In genomic region chr5:14464661-14465060, GRCh38 we compare ENCODE assay signal across 14 cellular contexts.
DNase-seq lines count a peak whose midpoint lies in the region; FAIRE-seq and TF ChIP-seq lines count a peak whose summit lies in the region.
"Had no signal": no experiment of that assay in that cellular context is flagged by ENCODE, and none has a peak within 500 bp of the region (broad histone marks: within the 10 kb centered on the region; RNA-seq: fewer than 3 reads in every experiment).

No MANE protein-coding gene starts in this region.

- H3K27ac ChIP-seq in astrocyte (ENCODE audit: low read depth, low read length), result peak overlapping the region; percentile 43
- H3K27ac ChIP-seq: adrenal gland had no signal

- no peaks in the 10 kb centered on the region for H3K27me3 ChIP-seq in astrocyte (ENCODE audit: insufficient read depth, low read length)
- H3K27me3 ChIP-seq: adrenal gland; BLaER1 treated with 17β-estradiol and CSF1 and Interleukin-3, amounts not matched to agents 10 nM and 100 nM had no signal

- H3K79me2 ChIP-seq in astrocyte (ENCODE audit: insufficient read depth, low read length), result peaks cover 80% of the 10 kb centered on the region

- H3K4me1 ChIP-seq in astrocyte (ENCODE audit: insufficient read depth, low read length), result peaks cover 15% of the 10 kb centered on the region
- H3K4me1 ChIP-seq: adrenal gland had no signal

- peaks cover 80% of the 10 kb centered on the region for H4K20me1 ChIP-seq in astrocyte (ENCODE audit: insufficient read depth, low read length)

- FAIRE-seq in astrocyte (lab: Jason Lieb, UNC), result no peak

- peaks cover 88% of the 10 kb centered on the region for H3K36me3 ChIP-seq in astrocyte (ENCODE audit: insufficient read depth, low read length)

- no peak for DNase-seq in HFFc6
- DNase-seq in NCI-H2171 (lab: John Stamatoyannopoulos, UW), result peak; percentile 46
- no peak for DNase-seq in astrocyte (ENCODE audit: low read depth)
- no peak for DNase-seq in osteocyte (ENCODE audit: extremely low spot score, unreplicated experiment)
- no peak for DNase-seq in DMS114 treated with DMSO at 0.1 percent for 48 hours (lab: John Stamatoyannopoulos, UW; ENCODE audit: unreplicated experiment)
- no peak for DNase-seq in anterior cingulate cortex (lab: John Stamatoyannopoulos, UW)
- no peak for DNase-seq in activated CD4-positive, alpha-beta T cell treated with anti-CD3 and anti-CD28 coated beads for 4 hours
- DNase-seq in foreskin fibroblast, result no peak
- DNase-seq: activated T-cell treated with anti-CD3 and anti-CD28 coated beads for 4 hours, adrenal gland, cortex of kidney, midbrain had no signal

- TF ChIP-seq CTCF in HFFc6 (IDR thresholded peaks at IDR 0.05) (no peak), astrocyte (IDR thresholded peaks at IDR 0.05; ENCODE audit: insufficient read depth, low read depth, low read length) (no peak), osteocyte (IDR thresholded peaks at IDR 0.05) (no peak), foreskin fibroblast (IDR thresholded peaks at IDR 0.05; ENCODE audit: low read depth, low read length) (no peak)

- H3K4me1 Mint-ChIP-seq in HFFc6 (ENCODE audit: low read depth) (peaks cover 72% of the 10 kb centered on the region), astrocyte (ENCODE audit: low read depth, unreplicated experiment) (peaks cover 25% of the 10 kb centered on the region), osteocyte (ENCODE audit: unreplicated experiment) (peaks cover 8% of the 10 kb centered on the region)
- H3K4me1 Mint-ChIP-seq: stimulated activated memory B cell treated with anti-CD40 and anti-IgM and Interleukin-4, amounts not matched to agents 10 μg/mL and 1 μg/mL and 100 μg/mL, for 72 hours had no signal

- H3K9ac ChIP-seq in astrocyte (ENCODE audit: low read length), result peak overlapping the region; percentile 13

- H3K9me3 Mint-ChIP-seq in HFFc6 (no peaks in the 10 kb centered on the region), astrocyte (ENCODE audit: unreplicated experiment) (no peaks in the 10 kb centered on the region), osteocyte (ENCODE audit: unreplicated experiment) (no peaks in the 10 kb centered on the region)
- H3K9me3 Mint-ChIP-seq: stimulated activated memory B cell treated with anti-CD40 and anti-IgM and Interleukin-4, amounts not matched to agents 10 μg/mL and 1 μg/mL and 100 μg/mL, for 72 hours had no signal

- H3K27me3 Mint-ChIP-seq in HFFc6 (ENCODE audit: insufficient read depth) (peaks cover 21% of the 10 kb centered on the region), astrocyte (ENCODE audit: low read depth, unreplicated experiment) (no peaks in the 10 kb centered on the region), osteocyte (ENCODE audit: unreplicated experiment) (no peaks in the 10 kb centered on the region)
- H3K27me3 Mint-ChIP-seq: stimulated activated memory B cell treated with anti-CD40 and anti-IgM and Interleukin-4, amounts not matched to agents 10 μg/mL and 1 μg/mL and 100 μg/mL, for 72 hours had no signal

- peak overlapping the region; percentile 71 for H3K27ac Mint-ChIP-seq in HFFc6
- H3K27ac Mint-ChIP-seq in astrocyte (ENCODE audit: unreplicated experiment), result peak overlapping the region; percentile 56
- H3K27ac Mint-ChIP-seq in osteocyte (ENCODE audit: unreplicated experiment), result peak overlapping the region; percentile 66
- H3K27ac Mint-ChIP-seq: stimulated activated memory B cell treated with anti-CD40 and anti-IgM and Interleukin-4, amounts not matched to agents 10 μg/mL and 1 μg/mL and 100 μg/mL, for 72 hours had no signal

- no peaks in the 10 kb centered on the region for H3K9me3 ChIP-seq in astrocyte (ENCODE audit: insufficient read depth, low read depth, low read length)
- H3K9me3 ChIP-seq: adrenal gland; BLaER1 treated with 17β-estradiol and CSF1 and Interleukin-3, amounts not matched to agents 10 nM and 100 nM had no signal

- H3K4me3 ChIP-seq in astrocyte (ENCODE audit: insufficient read depth, low read depth, low read length) (no peak overlapping the region), foreskin fibroblast (ENCODE audit: low read depth in 1 of 2, low read length in 2 of 2) (no peak overlapping the region)
- H3K4me3 ChIP-seq: adrenal gland; BLaER1 treated with 17β-estradiol and CSF1 and Interleukin-3, amounts not matched to agents 10 nM and 100 nM had no signal

- H2AFZ ChIP-seq in astrocyte (ENCODE audit: low read depth, low read length), result no peak overlapping the region

- peak overlapping the region; percentile 62; the same call in 1 of the 2 replicates for H3K4me3 Mint-ChIP-seq in HFFc6
- H3K4me3 Mint-ChIP-seq in astrocyte (ENCODE audit: unreplicated experiment), result no peak overlapping the region
- H3K4me3 Mint-ChIP-seq in osteocyte (ENCODE audit: unreplicated experiment), result no peak overlapping the region
- H3K4me3 Mint-ChIP-seq: stimulated activated memory B cell treated with anti-CD40 and anti-IgM and Interleukin-4, amounts not matched to agents 10 μg/mL and 1 μg/mL and 100 μg/mL, for 72 hours had no signal

- H3K36me3 Mint-ChIP-seq in HFFc6 (ENCODE audit: low read depth) (peaks cover 68% of the 10 kb centered on the region), astrocyte (ENCODE audit: low read depth, unreplicated experiment) (peaks cover 29% of the 10 kb centered on the region), osteocyte (ENCODE audit: unreplicated experiment) (peaks cover 77% of the 10 kb centered on the region)

- H3K4me2 ChIP-seq in astrocyte (ENCODE audit: low read length), result no peak overlapping the region
